ENCODE assay signal across 1 cellular context in genomic region chr19:35300340-35300649, GRCh38.
TF ChIP-seq lines count a peak whose summit lies in the region.

No MANE protein-coding gene starts in this region.

TF ChIP-seq in HEK293, 187 proteins besides CTCF, POLR2A, EP300 and RAD21:
- no peak for TF ChIP-seq ZNF274 (IDR thresholded peaks at IDR 0.05; ENCODE audit: low read length)
- no peak for TF ChIP-seq ZNF274 (tag by site-specific recombination; IDR thresholded peaks at IDR 0.05; ENCODE audit: borderline replicate concordance)
- TF ChIP-seq GLIS2 (tag by site-specific recombination; IDR thresholded peaks at IDR 0.05), result peak; percentile 36; the same call in 1 of the 2 replicates
